Comparison of ENCODE assay signal across 10 cellular contexts in the genomic region with DNA sequence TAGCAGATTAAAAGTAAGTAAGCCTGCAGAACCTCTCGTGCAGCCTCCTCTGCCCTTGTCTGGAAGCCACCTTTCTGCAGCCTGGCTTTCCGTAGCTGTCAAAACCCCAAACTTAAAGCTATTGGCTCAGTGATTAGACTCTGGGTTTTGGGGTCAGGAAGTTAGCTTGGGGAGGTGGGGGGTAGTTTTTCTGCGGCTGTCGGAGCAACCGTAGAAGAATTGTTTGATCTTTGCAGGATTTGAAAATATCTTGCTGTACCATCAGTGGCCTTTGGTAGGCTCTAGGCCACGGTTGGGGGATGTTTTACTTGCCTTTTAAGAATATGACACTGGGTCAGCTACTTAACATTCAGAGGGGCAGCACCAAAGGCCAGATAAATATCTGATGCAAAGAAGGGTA.
A peak's percentile ranks its signal among the peaks of the same experiment; 100 is the strongest.
DNase-seq lines count a peak whose midpoint lies in the region; ATAC-seq and FAIRE-seq lines count a peak whose summit lies in the region.
"Had no signal": no experiment of that assay in that cellular context is flagged by ENCODE, and none has a peak within 500 bp of the region (broad histone marks: within the 10 kb centered on the region; RNA-seq: fewer than 3 reads in every experiment).

No MANE protein-coding gene starts in this region.

- no peak for DNase-seq in GM18507 (ENCODE audit: extremely low spot score, insufficient read length, low read depth)
- DNase-seq in activated CD4-positive, CD25-positive, alpha-beta regulatory T cell treated with anti-CD3 and anti-CD28 coated beads, Interleukin-2, amount 50 U/mL, for 16 hours (ENCODE audit: low read depth, low spot score), result peak; percentile 44
- peak; percentile 84 for DNase-seq in activated effector memory CD4-positive, alpha-beta T cell treated with anti-CD3 and anti-CD28 coated beads, Interleukin-2, amount 50 U/mL, for 16 hours
- DNase-seq in stimulated activated CD4-positive, alpha-beta T cell treated with anti-CD3 and anti-CD28 coated beads, TNF-alpha, amount 100 ng/mL, for 1 hour (ENCODE audit: low read depth in 3 of 3, low spot score in 1 of 3), result peak in 2 of 3 donors; percentile 51 to 63
- DNase-seq in mesenteric fat pad (ENCODE audit: low spot score), result no peak
- DNase-seq: NCI-H446 had no signal

- ATAC-seq in GM19452 (IDR thresholded peaks at IDR 0.05; ENCODE audit: unreplicated experiment) (no peak), HG02970 (IDR thresholded peaks at IDR 0.05; ENCODE audit: low FRiP score, unreplicated experiment) (no peak), GM19463 (IDR thresholded peaks at IDR 0.05; ENCODE audit: unreplicated experiment) (no peak)
- ATAC-seq: HepG2 had no signal

- FAIRE-seq in GM18507 (lab: Jason Lieb, UNC), result peak; percentile 60
- FAIRE-seq: HepG2 had no signal

Comparison
In these comparisons a context has a peak if more than half of its experiments do, and no peak if none do; other contexts are left out.
1. DNase-seq: peak in activated CD4-positive, CD25-positive, alpha-beta regulatory T cell treated with anti-CD3 and anti-CD28 coated beads, Interleukin-2, amount 50 U/mL, for 16 hours (single experiment), activated effector memory CD4-positive, alpha-beta T cell treated with anti-CD3 and anti-CD28 coated beads, Interleukin-2, amount 50 U/mL, for 16 hours (single experiment) and stimulated activated CD4-positive, alpha-beta T cell treated with anti-CD3 and anti-CD28 coated beads, TNF-alpha, amount 100 ng/mL, for 1 hour (2 of 3); none in GM18507 (single experiment) and mesenteric fat pad (single experiment).